1 cellular context compared by ENCODE assay signal in genomic region chr5:305459-305858, GRCh38.
TF ChIP-seq lines count a peak whose summit lies in the region.

No MANE protein-coding gene starts in this region.

TF ChIP-seq in H1, 55 proteins besides CTCF, POLR2A, EP300 and RAD21:
- TF ChIP-seq MAX (IDR thresholded peaks at IDR 0.05): no peak
- no peak for TF ChIP-seq RNF2 (IDR thresholded peaks at IDR 0.05; ENCODE audit: borderline replicate concordance, low read depth, low read length, missing control alignments, poor library complexity, severe bottlenecking)
- no peak for TF ChIP-seq NANOG (IDR thresholded peaks at IDR 0.05; ENCODE audit: insufficient read depth, low read depth, low read length, poor library complexity, severe bottlenecking)
- TF ChIP-seq POLR2AphosphoS5 (IDR thresholded peaks at IDR 0.05; ENCODE audit: low read depth, low read length): no peak
- no peak for TF ChIP-seq FOSL1 (IDR thresholded peaks at IDR 0.05; ENCODE audit: insufficient read depth, low read depth, low read length)
- TF ChIP-seq, protein P1, sequence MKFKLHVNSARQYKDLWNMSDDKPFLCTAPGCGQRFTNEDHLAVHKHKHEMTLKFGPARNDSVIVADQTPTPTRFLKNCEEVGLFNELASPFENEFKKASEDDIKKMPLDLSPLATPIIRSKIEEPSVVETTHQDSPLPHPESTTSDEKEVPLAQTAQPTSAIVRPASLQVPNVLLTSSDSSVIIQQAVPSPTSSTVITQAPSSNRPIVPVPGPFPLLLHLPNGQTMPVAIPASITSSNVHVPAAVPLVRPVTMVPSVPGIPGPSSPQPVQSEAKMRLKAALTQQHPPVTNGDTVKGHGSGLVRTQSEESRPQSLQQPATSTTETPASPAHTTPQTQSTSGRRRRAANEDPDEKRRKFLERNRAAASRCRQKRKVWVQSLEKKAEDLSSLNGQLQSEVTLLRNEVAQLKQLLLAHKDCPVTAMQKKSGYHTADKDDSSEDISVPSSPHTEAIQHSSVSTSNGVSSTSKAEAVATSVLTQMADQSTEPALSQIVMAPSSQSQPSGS (IDR thresholded peaks at IDR 0.05; ENCODE audit: low read length): no peak
